In the genomic region with DNA sequence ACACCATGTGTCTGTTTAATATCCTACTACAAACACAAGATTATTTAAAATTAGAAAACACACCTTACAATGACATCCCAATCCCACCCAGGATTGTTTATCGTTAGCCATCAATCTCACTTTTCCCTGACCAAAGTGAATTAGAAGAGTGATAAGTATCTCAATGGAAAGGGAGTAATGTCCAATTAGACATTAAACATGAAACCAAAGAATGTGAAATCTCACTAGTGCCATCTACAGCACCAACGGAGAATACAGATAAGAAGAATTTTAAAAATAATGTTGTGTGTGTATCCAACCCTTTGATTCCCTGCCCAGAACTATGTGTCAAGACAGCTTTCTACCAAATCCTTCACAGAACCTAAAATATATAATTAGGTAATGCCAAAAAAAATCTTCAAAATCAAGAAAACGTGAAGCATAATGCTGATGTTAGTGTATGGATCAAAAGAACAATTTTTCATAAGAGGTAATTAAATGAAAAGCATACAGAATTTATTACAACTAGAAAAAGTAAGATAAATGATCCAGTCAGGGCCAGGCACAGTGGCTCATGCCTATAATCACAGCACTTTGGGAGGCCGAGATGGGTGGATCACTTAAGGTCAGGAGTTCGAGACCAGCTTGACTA, we compare ENCODE assay signal across 9 cellular contexts.
DNase-seq lines count a peak whose midpoint lies in the region; ATAC-seq, FAIRE-seq and TF ChIP-seq lines count a peak whose summit lies in the region.
"Had no signal": no experiment of that assay in that cellular context is flagged by ENCODE, and none has a peak within 500 bp of the region (broad histone marks: within the 10 kb centered on the region; RNA-seq: fewer than 3 reads in every experiment).

No MANE protein-coding gene starts in this region.

- H3K27me3 ChIP-seq in astrocyte (ENCODE audit: insufficient read depth, low read length) (no peaks in the 10 kb centered on the region), HepG2 (ENCODE audit: control insufficient read depth in 1 of 2, insufficient read depth in 2 of 2, low read length in 2 of 2) (no peaks in the 10 kb centered on the region)
- H3K27me3 ChIP-seq: BLaER1 treated with 17β-estradiol and CSF1 and Interleukin-3, amounts not matched to agents 10 nM and 100 nM had no signal

- no peak overlapping the region for H3K4me3 ChIP-seq in astrocyte (ENCODE audit: insufficient read depth, low read depth, low read length)
- H3K4me3 ChIP-seq in HepG2 (replicated peaks in 1 of 3; ENCODE audit: insufficient read depth in 1 of 3, low read depth in 2 of 3, low read length in 3 of 3) = no peak overlapping the region
- H3K4me3 ChIP-seq: BLaER1 treated with 17β-estradiol and CSF1 and Interleukin-3, amounts not matched to agents 10 nM and 100 nM had no signal

- no peak for ATAC-seq in HepG2
- ATAC-seq in HG02840 (IDR thresholded peaks at IDR 0.05; ENCODE audit: low FRiP score, unreplicated experiment) = no peak
- ATAC-seq in HG02759 (IDR thresholded peaks at IDR 0.05; ENCODE audit: unreplicated experiment) = no peak

- H3K36me3 ChIP-seq in astrocyte (ENCODE audit: insufficient read depth, low read length) = no peaks in the 10 kb centered on the region
- H3K36me3 ChIP-seq in HepG2 (replicated peaks in 1 of 2; ENCODE audit: control insufficient read depth in 1 of 2, insufficient read depth in 2 of 2, low read length in 2 of 2) = no peaks in the 10 kb centered on the region; a peak in 1 of 5 replicates

- no peak overlapping the region for H2AFZ ChIP-seq in astrocyte (ENCODE audit: low read depth, low read length)
- H2AFZ ChIP-seq in HepG2 (ENCODE audit: low read length) = no peak overlapping the region

- TF ChIP-seq POLR2A in HepG2 (IDR thresholded peaks at IDR 0.05; ENCODE audit: insufficient read depth in 1 of 2, low read depth in 2 of 2, low read length in 2 of 2) = no peak

- H3K27ac ChIP-seq in astrocyte (ENCODE audit: low read depth, low read length) (no peak overlapping the region), HepG2 (ENCODE audit: extremely low read length, insufficient read depth, low read length) (no peak overlapping the region)
- H3K27ac ChIP-seq: BLaER1 treated with 17β-estradiol and CSF1 and Interleukin-3, amounts not matched to agents 10 nM and 100 nM had no signal

- H3K4me1 ChIP-seq in astrocyte (ENCODE audit: insufficient read depth, low read length) (no peaks in the 10 kb centered on the region), HepG2 (ENCODE audit: insufficient read depth, low read length) (no peaks in the 10 kb centered on the region)

- no peak for TF ChIP-seq EP300 in HepG2 (IDR thresholded peaks at IDR 0.05; ENCODE audit: low read depth in 2 of 2, low read length in 2 of 2)
- TF ChIP-seq EP300 in HepG2 (CRISPR knock-in tag; IDR thresholded peaks at IDR 0.05; ENCODE audit: borderline replicate concordance) = no peak

- FAIRE-seq in astrocyte (lab: Jason Lieb, UNC) (no peak), HepG2 (lab: Jason Lieb, UNC) (peak; percentile 69)

- H3K79me2 ChIP-seq in astrocyte (ENCODE audit: insufficient read depth, low read length) = no peaks in the 10 kb centered on the region
- no peaks in the 10 kb centered on the region for H3K79me2 ChIP-seq in HepG2 (ENCODE audit: insufficient read depth, low read length)

- no peaks in the 10 kb centered on the region for H3K27me3 Mint-ChIP-seq in astrocyte (ENCODE audit: low read depth, unreplicated experiment)

- in situ Hi-C loops in HepG2 (cut with HindIII; ENCODE audit: extremely low pct_ligation_motif_present, low pct_unique_long_range_greater_than_20kb) = no loop called here

- WGBS in HepG2 (ENCODE audit: low lambda C conversion rate) = 65% methylated on average over 5 of the region's 5 CpGs

- no TSS peak for BruUV-seq in HepG2 (replicated peaks; lab: Mats Ljungman, UMichigan)

- POLR2A ChIA-PET in HepG2 (lab: Yijun Ruan, JAX) = no interaction called here

- TF ChIP-seq CTCF in astrocyte (IDR thresholded peaks at IDR 0.05; ENCODE audit: insufficient read depth, low read depth, low read length) (peak; percentile 62), HepG2 (CRISPR knock-in tag; IDR thresholded peaks at IDR 0.05) (peak; percentile 57)

- H3K4me1 Mint-ChIP-seq in astrocyte (ENCODE audit: low read depth, unreplicated experiment) = peaks cover 9% of the 10 kb centered on the region

- CTCF ChIA-PET in HepG2 (lab: Yijun Ruan, JAX; ENCODE audit: low intra/inter-chr PET ratio, low total read pairs) = interaction anchor here (0.8 kb wide), 1 partner anchor 606 kb away, joined by 3 read pairs; no protein-coding TSS in a partner anchor

- H3K9ac ChIP-seq in astrocyte (ENCODE audit: low read length) (no peak overlapping the region), HepG2 (ENCODE audit: insufficient read depth, low read depth, low read length) (no peak overlapping the region)
- H3K9ac ChIP-seq: BLaER1 treated with 17β-estradiol and CSF1 and Interleukin-3, amounts not matched to agents 10 nM and 100 nM had no signal

- H3K27ac Mint-ChIP-seq in astrocyte (ENCODE audit: unreplicated experiment) = no peak overlapping the region

- DNase-seq in NCI-H1105 treated with DMSO at 0.1 percent for 48 hours (lab: John Stamatoyannopoulos, UW) (peak; percentile 18), NCI-H1105 (lab: John Stamatoyannopoulos, UW) (no peak), LoVo (ENCODE audit: low spot score) (peak; percentile 35), astrocyte (ENCODE audit: low read depth) (peak; percentile 17), HepG2 (ENCODE audit: low spot score) (peak; percentile 26)
- no peak for DNase-seq in activated CD8-positive, alpha-beta memory T cell treated with anti-CD3 and anti-CD28 coated beads for 24 hours

- H3K4me3 Mint-ChIP-seq in astrocyte (ENCODE audit: unreplicated experiment) = no peak overlapping the region

- no peaks in the 10 kb centered on the region for H3K9me3 ChIP-seq in astrocyte (ENCODE audit: insufficient read depth, low read depth, low read length)
- no peaks in the 10 kb centered on the region for H3K9me3 ChIP-seq in HepG2 (ENCODE audit: low read length)

- no peak for TF ChIP-seq RAD21 in HepG2 (CRISPR knock-in tag; IDR thresholded peaks at IDR 0.05)

- intact Hi-C loops in HepG2 (cut with micrococcal nuclease; ENCODE audit: unreplicated experiment) = no loop called here

- H3K9me3 Mint-ChIP-seq in astrocyte (ENCODE audit: unreplicated experiment) = peaks cover 2% of the 10 kb centered on the region

- no peak overlapping the region for H3K4me2 ChIP-seq in astrocyte (ENCODE audit: low read length)
- no peak overlapping the region for H3K4me2 ChIP-seq in HepG2 (ENCODE audit: low read depth, low read length)
- H3K4me2 ChIP-seq: BLaER1 treated with 17β-estradiol and CSF1 and Interleukin-3, amounts not matched to agents 10 nM and 100 nM had no signal

- peaks cover 5% of the 10 kb centered on the region for H3K36me3 Mint-ChIP-seq in astrocyte (ENCODE audit: low read depth, unreplicated experiment)

- no peaks in the 10 kb centered on the region for H4K20me1 ChIP-seq in astrocyte (ENCODE audit: insufficient read depth, low read length)
- H4K20me1 ChIP-seq in HepG2 (ENCODE audit: insufficient read depth, low read length) = no peaks in the 10 kb centered on the region
- H4K20me1 ChIP-seq: BLaER1 treated with 17β-estradiol and CSF1 and Interleukin-3, amounts not matched to agents 10 nM and 100 nM had no signal

TF ChIP-seq in HepG2, 621 proteins besides CTCF, POLR2A, EP300 and RAD21 (continues in another document):
- TF ChIP-seq U2AF2 (IDR thresholded peaks at IDR 0.05; ENCODE audit: low read depth, low read length) (no peak), ZNF724P (CRISPR knock-in tag; IDR thresholded peaks at IDR 0.05; ENCODE audit: borderline replicate concordance) (no peak), ZFP36 (IDR thresholded peaks at IDR 0.05; ENCODE audit: borderline replicate concordance, low read depth, low read length, partially characterized antibody) (no peak), GATA4 (IDR thresholded peaks at IDR 0.05; ENCODE audit: borderline replicate concordance, low read depth) (no peak), GATAD1 (CRISPR knock-in tag; IDR thresholded peaks at IDR 0.05) (no peak), ZNF263 (CRISPR knock-in tag; IDR thresholded peaks at IDR 0.05) (no peak)
- TF ChIP-seq, protein P1, sequence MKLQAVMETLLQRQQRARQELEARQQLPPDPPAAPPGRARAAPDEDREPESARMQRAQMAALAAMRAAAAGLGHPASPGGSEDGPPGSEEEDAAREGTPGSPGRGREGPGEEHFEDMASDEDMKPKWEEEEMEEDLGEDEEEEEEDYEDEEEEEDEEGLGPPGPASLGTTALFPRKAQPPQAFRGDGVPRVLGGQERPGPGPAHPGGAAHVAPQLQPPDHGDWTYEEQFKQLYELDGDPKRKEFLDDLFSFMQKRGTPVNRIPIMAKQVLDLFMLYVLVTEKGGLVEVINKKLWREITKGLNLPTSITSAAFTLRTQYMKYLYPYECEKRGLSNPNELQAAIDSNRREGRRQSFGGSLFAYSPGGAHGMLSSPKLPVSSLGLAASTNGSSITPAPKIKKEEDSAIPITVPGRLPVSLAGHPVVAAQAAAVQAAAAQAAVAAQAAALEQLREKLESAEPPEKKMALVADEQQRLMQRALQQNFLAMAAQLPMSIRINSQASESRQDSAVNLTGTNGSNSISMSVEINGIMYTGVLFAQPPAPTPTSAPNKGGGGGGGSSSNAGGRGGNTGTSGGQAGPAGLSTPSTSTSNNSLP (IDR thresholded peaks at IDR 0.05; ENCODE audit: low read depth, low read length) = peak; percentile 33; the same call in 1 of the 2 replicates

Comparison
In these comparisons a context has a peak if more than half of its experiments do, and no peak if none do; other contexts are left out.
1. DNase-seq: peak in NCI-H1105 treated with DMSO at 0.1 percent for 48 hours (single experiment), LoVo (single experiment), astrocyte (single experiment) and HepG2 (single experiment); none in NCI-H1105 (single experiment) and activated CD8-positive, alpha-beta memory T cell treated with anti-CD3 and anti-CD28 coated beads for 24 hours (single experiment).